In genomic region chr3:127739347-127740135, GRCh38 we compare ENCODE assay signal across 17 cellular contexts.
DNase-seq lines count a peak whose midpoint lies in the region; ATAC-seq, FAIRE-seq and TF ChIP-seq lines count a peak whose summit lies in the region.
"Had no signal": no experiment of that assay in that cellular context is flagged by ENCODE, and none has a peak within 500 bp of the region (broad histone marks: within the 10 kb centered on the region; RNA-seq: fewer than 3 reads in every experiment).

No MANE protein-coding gene starts in this region.

- ATAC-seq in GM21576 (IDR thresholded peaks at IDR 0.05; ENCODE audit: unreplicated experiment) (no peak), aorta (ENCODE audit: low FRiP score) (no peak)

- H3K4me1 ChIP-seq in ascending aorta (peaks cover 5 to 48% of the 10 kb centered on the region in 2 donors), skeletal muscle tissue (ENCODE audit: control insufficient read depth in 3 of 3, insufficient read depth in 3 of 3, low read length in 3 of 3) (peaks cover 52 to 77% (median 69%) of the 10 kb centered on the region in 3 donors), small intestine (ENCODE audit: control insufficient read depth in 2 of 2, insufficient read depth in 1 of 2, low read depth in 1 of 2, low read length in 1 of 2) (peaks cover 0 to 5% of the 10 kb centered on the region in 2 donors), aorta (ENCODE audit: control insufficient read depth in 1 of 2, insufficient read depth in 2 of 2, low read length in 2 of 2) (peaks cover 4 to 5% of the 10 kb centered on the region in 2 donors), tibial nerve (peaks cover 0 to 83% (median 52%) of the 10 kb centered on the region in 4 donors)

- H3K27me3 ChIP-seq in ascending aorta (no peaks in the 10 kb centered on the region), skeletal muscle tissue (ENCODE audit: control insufficient read depth in 3 of 3, insufficient read depth in 3 of 3, low read length in 3 of 3) (no peaks in the 10 kb centered on the region), small intestine (ENCODE audit: control insufficient read depth in 2 of 2, insufficient read depth in 2 of 2, low read length in 2 of 2) (no peaks in the 10 kb centered on the region), aorta (ENCODE audit: control insufficient read depth in 1 of 2, insufficient read depth in 2 of 2, low read length in 1 of 2) (no peaks in the 10 kb centered on the region), tibial nerve (no peaks in the 10 kb centered on the region)
- H3K27me3 ChIP-seq: suprapubic skin had no signal

- no peak for TF ChIP-seq POLR2A in tibial nerve (IDR thresholded peaks at IDR 0.05)

- H3K4me3 ChIP-seq in ascending aorta (no peak overlapping the region), fibroblast of the aortic adventitia (ENCODE audit: low read depth, low read length) (no peak overlapping the region), skeletal muscle tissue (ENCODE audit: low read length in 3 of 3) (no peak overlapping the region), small intestine (ENCODE audit: low read depth in 1 of 2, low read length in 2 of 2) (no peak overlapping the region), aorta (ENCODE audit: low read length in 2 of 2) (no peak overlapping the region), tibial nerve (no peak overlapping the region)
- H3K4me3 ChIP-seq: suprapubic skin had no signal

- 82 to 91% (median 90%) methylated on average over 12 of the region's 12 CpGs for WGBS in small intestine, 3 donors
- WGBS in aorta, 2 donors = 53% methylated on average over 12 of the region's 12 CpGs
- 57 to 59% methylated on average over 12 of the region's 12 CpGs for WGBS in tibial nerve, 2 donors

- DNase-seq in Daoy (ENCODE audit: low read depth) (peak; percentile 51), ascending aorta (ENCODE audit: low spot score in 2 of 2) (no peak), fibroblast of the aortic adventitia (ENCODE audit: low read depth) (peak; percentile 63), small intestine (no peak), aorta (no peak), tibial nerve (ENCODE audit: low spot score in 2 of 2) (no peak)
- DNase-seq: activated CD4-positive, alpha-beta memory T cell treated with anti-CD3 and anti-CD28 coated beads, Interleukin-2, amount 10 ng/mL, durations not matched to agents 7 days and 5 days; amniotic stem cell; immature natural killer cell; KG1; NCI-H1436; NCI-H510A; occipital lobe had no signal

- H3K9me3 ChIP-seq in ascending aorta (no peaks in the 10 kb centered on the region), skeletal muscle tissue (ENCODE audit: control insufficient read depth in 3 of 3, low read length in 3 of 3) (no peaks in the 10 kb centered on the region), small intestine (ENCODE audit: control insufficient read depth, low read depth) (no peaks in the 10 kb centered on the region), aorta (ENCODE audit: control insufficient read depth, low read length) (no peaks in the 10 kb centered on the region), tibial nerve (no peaks in the 10 kb centered on the region)
- H3K9me3 ChIP-seq: suprapubic skin had no signal

- TF ChIP-seq EP300 in tibial nerve (IDR thresholded peaks at IDR 0.05) = no peak

- H3K36me3 ChIP-seq in ascending aorta (no peaks in the 10 kb centered on the region), skeletal muscle tissue (ENCODE audit: control insufficient read depth in 3 of 3, insufficient read depth in 3 of 3, low read length in 3 of 3) (peaks cover 0 to 3% (median 2%) of the 10 kb centered on the region in 3 donors), small intestine (ENCODE audit: control insufficient read depth in 2 of 2, insufficient read depth in 2 of 2, low read length in 2 of 2) (no peaks in the 10 kb centered on the region), aorta (ENCODE audit: control insufficient read depth in 1 of 2, insufficient read depth in 2 of 2, low read length in 1 of 2) (no peaks in the 10 kb centered on the region), tibial nerve (no peaks in the 10 kb centered on the region)
- H3K36me3 ChIP-seq: suprapubic skin had no signal

- H3K9ac ChIP-seq in skeletal muscle tissue (ENCODE audit: low read depth in 1 of 3, low read length in 3 of 3) = peak overlapping the region in 2 of 3 donors; percentile 42 to 54

- intact Hi-C loops in ascending aorta (cut with DNase I) = no loop called here
- intact Hi-C loops in aorta (cut with DNase I) = loop anchor here (5.0 kb wide), 3 partner anchors 37 to 43 kb away; no protein-coding TSS in a partner anchor

- FAIRE-seq in small intestine (lab: Jason Lieb, UNC) = no peak
- FAIRE-seq: GM19239 had no signal

- TF ChIP-seq CTCF in ascending aorta (IDR thresholded peaks at IDR 0.05) (no peak), fibroblast of the aortic adventitia (IDR thresholded peaks at IDR 0.05; ENCODE audit: insufficient read depth, low read length) (no peak), tibial nerve (IDR thresholded peaks at IDR 0.05) (no peak)

- H3K27ac ChIP-seq in ascending aorta = peak overlapping the region; percentile 46 to 54
- H3K27ac ChIP-seq in skeletal muscle tissue (ENCODE audit: low read depth, low read length) = peak overlapping the region; percentile 78
- peak overlapping the region in 1 of 2 donors; percentile 67 for H3K27ac ChIP-seq in small intestine (ENCODE audit: low read depth in 1 of 2, low read length in 1 of 2)
- peak overlapping the region in 1 of 2 donors; percentile 20 for H3K27ac ChIP-seq in aorta (ENCODE audit: low read depth in 1 of 2, low read length in 2 of 2)
- peak overlapping the region in 2 of 4 donors; percentile 72 to 79 for H3K27ac ChIP-seq in tibial nerve

Comparison
In these comparisons a context has a peak if more than half of its experiments do, and no peak if none do; other contexts are left out.
1. DNase-seq: peak in Daoy (single experiment) and fibroblast of the aortic adventitia (single experiment); none in ascending aorta (0 of 2), small intestine (single experiment), aorta (0 of 2) and tibial nerve (0 of 2).